In genomic region chr22:29563652-29564460, GRCh38 we compare ENCODE assay signal across 1 cellular context.
A peak's percentile ranks its signal among the peaks of the same experiment; 100 is the strongest.
TF ChIP-seq lines count a peak whose summit lies in the region.

No MANE protein-coding gene starts in this region.

TF ChIP-seq in K562, 482 proteins besides CTCF, POLR2A, EP300 and RAD21 (continues in another document):
- TF ChIP-seq NCOA2 (IDR thresholded peaks at IDR 0.05; ENCODE audit: partially characterized antibody in 2 of 2) (no peak), ZNF239 (CRISPR knock-in tag; IDR thresholded peaks at IDR 0.05) (no peak), BRF1 (IDR thresholded peaks at IDR 0.05; ENCODE audit: borderline replicate concordance, extremely low read depth, insufficient read length) (no peak), BCL6 (CRISPR knock-in tag; IDR thresholded peaks at IDR 0.05) (no peak), SAFB (IDR thresholded peaks at IDR 0.05; ENCODE audit: borderline replicate concordance, low read depth, low read length) (no peak), NFRKB (IDR thresholded peaks at IDR 0.05; ENCODE audit: low read depth) (no peak), ZNF175 (CRISPR knock-in tag; IDR thresholded peaks at IDR 0.05; ENCODE audit: low read depth) (no peak), MCM2 (IDR thresholded peaks at IDR 0.05; ENCODE audit: low read depth) (no peak), ARID4B (CRISPR knock-in tag; IDR thresholded peaks at IDR 0.05) (no peak), ZNF785 (CRISPR knock-in tag; IDR thresholded peaks at IDR 0.05) (no peak), KHSRP (IDR thresholded peaks at IDR 0.05) (no peak), TEAD1 (CRISPR knock-in tag; IDR thresholded peaks at IDR 0.05) (no peak), CXXC5 (CRISPR knock-in tag; IDR thresholded peaks at IDR 0.05) (no peak), ZNF263 (CRISPR knock-in tag; IDR thresholded peaks at IDR 0.05; ENCODE audit: borderline replicate concordance) (no peak), CBX1 (IDR thresholded peaks at IDR 0.05; ENCODE audit: low read depth) (no peak), TEAD2 (tag; IDR thresholded peaks at IDR 0.05) (no peak), ZNF507 (tag; conservative IDR thresholded peaks at IDR 0.05) (no peak), OTX1 (CRISPR knock-in tag; IDR thresholded peaks at IDR 0.05) (no peak), KLF16 (IDR thresholded peaks at IDR 0.05) (no peak), KDM1A (IDR thresholded peaks at IDR 0.05) (peak; percentile 10 to 24; a peak in 1 of 4 replicates), ZFP36 (IDR thresholded peaks at IDR 0.05; ENCODE audit: low read depth, low read length, partially characterized antibody) (peak; percentile 68), CREBBP (IDR thresholded peaks at IDR 0.05; ENCODE audit: low read depth, low read length) (no peak), ZNF766 (CRISPR knock-in tag; conservative IDR thresholded peaks at IDR 0.05) (peak; percentile 99), RUNX1 (IDR thresholded peaks at IDR 0.05; ENCODE audit: low read depth) (no peak), TCF3 (CRISPR knock-in tag; IDR thresholded peaks at IDR 0.05) (no peak), CREB1 (IDR thresholded peaks at IDR 0.05) (no peak), CREB1 (CRISPR knock-in tag; IDR thresholded peaks at IDR 0.05) (no peak), ZNF23 (CRISPR knock-in tag; IDR thresholded peaks at IDR 0.05) (no peak), KAT7 (CRISPR knock-in tag; IDR thresholded peaks at IDR 0.05; ENCODE audit: borderline replicate concordance) (no peak), RAD51 (IDR thresholded peaks at IDR 0.05; ENCODE audit: borderline replicate concordance, low read depth) (no peak), CBFA2T2 (conservative IDR thresholded peaks at IDR 0.05) (no peak), THAP7 (CRISPR knock-in tag; IDR thresholded peaks at IDR 0.05) (no peak), PHTF2 (CRISPR knock-in tag; IDR thresholded peaks at IDR 0.05) (no peak), IFI16 (CRISPR knock-in tag; IDR thresholded peaks at IDR 0.05) (no peak), FOXJ2 (tag; IDR thresholded peaks at IDR 0.05) (no peak), ZNF518B (CRISPR knock-in tag; IDR thresholded peaks at IDR 0.05) (no peak), BCLAF1 (IDR thresholded peaks at IDR 0.05; ENCODE audit: borderline replicate concordance in 1 of 2, control insufficient read depth in 1 of 2, low read depth in 2 of 2, low read length in 1 of 2) (no peak), BRD4 (IDR thresholded peaks at IDR 0.05) (no peak), NR2F6 (CRISPR knock-in tag; IDR thresholded peaks at IDR 0.05) (no peak), TCF7 (IDR thresholded peaks at IDR 0.05; ENCODE audit: borderline replicate concordance) (no peak), MTF1 (CRISPR knock-in tag; IDR thresholded peaks at IDR 0.05; ENCODE audit: borderline replicate concordance) (no peak), STAT6 (CRISPR knock-in tag; IDR thresholded peaks at IDR 0.05) (no peak)
- TF ChIP-seq, protein P1, sequence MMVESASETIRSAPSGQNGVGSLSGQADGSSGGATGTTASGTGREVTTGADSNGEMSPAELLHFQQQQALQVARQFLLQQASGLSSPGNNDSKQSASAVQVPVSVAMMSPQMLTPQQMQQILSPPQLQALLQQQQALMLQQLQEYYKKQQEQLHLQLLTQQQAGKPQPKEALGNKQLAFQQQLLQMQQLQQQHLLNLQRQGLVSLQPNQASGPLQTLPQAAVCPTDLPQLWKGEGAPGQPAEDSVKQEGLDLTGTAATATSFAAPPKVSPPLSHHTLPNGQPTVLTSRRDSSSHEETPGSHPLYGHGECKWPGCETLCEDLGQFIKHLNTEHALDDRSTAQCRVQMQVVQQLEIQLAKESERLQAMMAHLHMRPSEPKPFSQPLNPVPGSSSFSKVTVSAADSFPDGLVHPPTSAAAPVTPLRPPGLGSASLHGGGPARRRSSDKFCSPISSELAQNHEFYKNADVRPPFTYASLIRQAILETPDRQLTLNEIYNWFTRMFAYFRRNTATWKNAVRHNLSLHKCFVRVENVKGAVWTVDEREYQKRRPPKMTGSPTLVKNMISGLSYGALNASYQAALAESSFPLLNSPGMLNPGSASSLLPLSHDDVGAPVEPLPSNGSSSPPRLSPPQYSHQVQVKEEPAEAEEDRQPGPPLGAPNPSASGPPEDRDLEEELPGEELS (CRISPR knock-in tag; IDR thresholded peaks at IDR 0.05; ENCODE audit: borderline replicate concordance): no peak
- TF ChIP-seq, protein P2, sequence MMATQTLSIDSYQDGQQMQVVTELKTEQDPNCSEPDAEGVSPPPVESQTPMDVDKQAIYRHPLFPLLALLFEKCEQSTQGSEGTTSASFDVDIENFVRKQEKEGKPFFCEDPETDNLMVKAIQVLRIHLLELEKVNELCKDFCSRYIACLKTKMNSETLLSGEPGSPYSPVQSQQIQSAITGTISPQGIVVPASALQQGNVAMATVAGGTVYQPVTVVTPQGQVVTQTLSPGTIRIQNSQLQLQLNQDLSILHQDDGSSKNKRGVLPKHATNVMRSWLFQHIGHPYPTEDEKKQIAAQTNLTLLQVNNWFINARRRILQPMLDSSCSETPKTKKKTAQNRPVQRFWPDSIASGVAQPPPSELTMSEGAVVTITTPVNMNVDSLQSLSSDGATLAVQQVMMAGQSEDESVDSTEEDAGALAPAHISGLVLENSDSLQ (IDR thresholded peaks at IDR 0.05): peak; percentile 75
- TF ChIP-seq, protein P3, sequence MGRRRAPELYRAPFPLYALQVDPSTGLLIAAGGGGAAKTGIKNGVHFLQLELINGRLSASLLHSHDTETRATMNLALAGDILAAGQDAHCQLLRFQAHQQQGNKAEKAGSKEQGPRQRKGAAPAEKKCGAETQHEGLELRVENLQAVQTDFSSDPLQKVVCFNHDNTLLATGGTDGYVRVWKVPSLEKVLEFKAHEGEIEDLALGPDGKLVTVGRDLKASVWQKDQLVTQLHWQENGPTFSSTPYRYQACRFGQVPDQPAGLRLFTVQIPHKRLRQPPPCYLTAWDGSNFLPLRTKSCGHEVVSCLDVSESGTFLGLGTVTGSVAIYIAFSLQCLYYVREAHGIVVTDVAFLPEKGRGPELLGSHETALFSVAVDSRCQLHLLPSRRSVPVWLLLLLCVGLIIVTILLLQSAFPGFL (CRISPR knock-in tag; IDR thresholded peaks at IDR 0.05): no peak
- TF ChIP-seq, protein P4, sequence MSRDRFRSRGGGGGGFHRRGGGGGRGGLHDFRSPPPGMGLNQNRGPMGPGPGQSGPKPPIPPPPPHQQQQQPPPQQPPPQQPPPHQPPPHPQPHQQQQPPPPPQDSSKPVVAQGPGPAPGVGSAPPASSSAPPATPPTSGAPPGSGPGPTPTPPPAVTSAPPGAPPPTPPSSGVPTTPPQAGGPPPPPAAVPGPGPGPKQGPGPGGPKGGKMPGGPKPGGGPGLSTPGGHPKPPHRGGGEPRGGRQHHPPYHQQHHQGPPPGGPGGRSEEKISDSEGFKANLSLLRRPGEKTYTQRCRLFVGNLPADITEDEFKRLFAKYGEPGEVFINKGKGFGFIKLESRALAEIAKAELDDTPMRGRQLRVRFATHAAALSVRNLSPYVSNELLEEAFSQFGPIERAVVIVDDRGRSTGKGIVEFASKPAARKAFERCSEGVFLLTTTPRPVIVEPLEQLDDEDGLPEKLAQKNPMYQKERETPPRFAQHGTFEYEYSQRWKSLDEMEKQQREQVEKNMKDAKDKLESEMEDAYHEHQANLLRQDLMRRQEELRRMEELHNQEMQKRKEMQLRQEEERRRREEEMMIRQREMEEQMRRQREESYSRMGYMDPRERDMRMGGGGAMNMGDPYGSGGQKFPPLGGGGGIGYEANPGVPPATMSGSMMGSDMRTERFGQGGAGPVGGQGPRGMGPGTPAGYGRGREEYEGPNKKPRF (IDR thresholded peaks at IDR 0.05; ENCODE audit: low read depth, low read length): no peak
